In genomic region chr6:85130743-85131142, GRCh38 we compare ENCODE assay signal across 19 cellular contexts.
"Had no signal": no experiment of that assay in that cellular context is flagged by ENCODE, and none has a peak within 500 bp of the region (broad histone marks: within the 10 kb centered on the region; RNA-seq: fewer than 3 reads in every experiment).

No MANE protein-coding gene starts in this region.

- H3K4me1 ChIP-seq: breast epithelium, colonic mucosa, foreskin keratinocyte, lower lobe of right lung, testis, vagina had no signal

- FAIRE-seq: astrocyte had no signal

- H3K9me3 ChIP-seq: breast epithelium, colonic mucosa, esophagus muscularis mucosa, lower lobe of right lung, testis, vagina had no signal

- H3K27me3 ChIP-seq: breast epithelium, colonic mucosa, esophagus muscularis mucosa, foreskin keratinocyte, testis, vagina had no signal

- DNase-seq: activated CD4-positive, alpha-beta memory T cell treated with anti-CD3 and anti-CD28 coated beads, Interleukin-2, amount 10 ng/mL, durations not matched to agents 7 days and 5 days; activated CD4-positive, alpha-beta T cell treated with anti-CD3 and anti-CD28 coated beads for 48 hours; activated effector memory CD4-positive, alpha-beta T cell treated with anti-CD3 and anti-CD28 coated beads, Interleukin-2, amount 50 U/mL, for 16 hours; activated T-cell treated with anti-CD3 and anti-CD28 coated beads, Interleukin-2, amount 50 U/mL, for 72 hours; colonic mucosa; foreskin keratinocyte; lower lobe of right lung; natural killer cell; retina; stimulated activated CD4-positive, alpha-beta T cell treated with anti-CD3 and anti-CD28 coated beads, Interleukin-2, amount 100 ng/mL, for 48 hours; stimulated activated CD8-positive, alpha-beta memory T cell treated with anti-CD3 and anti-CD28 coated beads, Interleukin-4, amount 100 ng/mL, for 48 hours; stimulated activated naive B cell treated with anti-CD40 and anti-IgM and Interleukin-4, amounts not matched to agents 10 μg/mL and 1 μg/mL and 100 μg/mL, for 72 hours; T-helper 2 cell; testis; trophoblast cell had no signal

- H3K36me3 ChIP-seq: breast epithelium, colonic mucosa, esophagus muscularis mucosa, lower lobe of right lung, vagina had no signal

- H3K27ac ChIP-seq: breast epithelium, colonic mucosa, esophagus muscularis mucosa, foreskin keratinocyte, lower lobe of right lung, testis, vagina had no signal

- H3K4me3 ChIP-seq: breast epithelium, colonic mucosa, esophagus muscularis mucosa, lower lobe of right lung, testis, vagina had no signal
